31 cellular contexts compared by ENCODE assay signal in the genomic region with DNA sequence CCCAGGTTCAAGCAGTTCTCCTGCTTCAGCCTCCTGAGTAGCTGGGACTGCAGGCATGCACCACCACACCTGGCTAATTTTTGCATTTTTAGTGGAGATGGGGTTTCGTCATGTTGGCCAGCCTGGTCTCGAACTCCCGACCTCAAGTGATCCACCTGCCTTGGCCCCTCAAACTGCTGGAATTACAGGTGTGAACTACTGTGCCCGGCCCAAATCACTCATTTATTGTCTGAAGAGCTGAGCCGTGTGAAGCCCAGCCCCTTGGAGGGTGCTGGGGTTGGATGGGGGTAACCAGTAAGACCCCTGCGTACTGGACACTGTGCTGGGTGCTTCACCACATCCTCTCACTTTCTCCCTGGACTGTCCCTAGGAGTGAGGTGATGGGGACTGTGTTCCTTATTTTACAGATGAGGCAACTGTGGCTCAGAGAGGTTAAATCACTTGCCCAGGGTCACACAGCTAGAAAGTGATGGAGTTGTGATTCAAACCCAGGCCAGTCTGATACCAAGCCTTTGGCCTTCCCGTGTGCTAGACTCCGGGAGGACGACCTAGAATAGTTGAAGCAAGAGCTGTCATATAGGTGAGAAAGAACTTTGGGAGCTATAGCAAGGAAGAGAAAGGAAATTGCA. TPM values are rescaled to one million over a fixed set of nuclear protein-coding genes. Genes with fewer than 3 reads are reported as not detected.
"Had no signal": no experiment of that assay in that cellular context is flagged by ENCODE, and none has a peak within 500 bp of the region (broad histone marks: within the 10 kb centered on the region; RNA-seq: fewer than 3 reads in every experiment).

No MANE protein-coding gene starts in this region.

- H3K9me3 ChIP-seq: gastroesophageal sphincter, right lobe of liver, thoracic aorta, vagina had no signal

- H3K27ac ChIP-seq: cardiac muscle cell, coronary artery, gastroesophageal sphincter, thoracic aorta, vagina had no signal

- H3K27me3 ChIP-seq: cardiac muscle cell, right lobe of liver, vagina had no signal

- H3K4me3 ChIP-seq: cardiac muscle cell, coronary artery, dorsolateral prefrontal cortex, gastroesophageal sphincter, right lobe of liver, skin epidermis, thoracic aorta, vagina had no signal

- H3K36me3 ChIP-seq: cardiac muscle cell, gastroesophageal sphincter, right lobe of liver, thoracic aorta, vagina had no signal

- H3K27ac Mint-ChIP-seq: activated T-cell treated with anti-CD3 and anti-CD28 coated beads, Interleukin-2, amount 50 U/mL, for 72 hours had no signal

- H3K4me3 Mint-ChIP-seq: activated T-cell treated with anti-CD3 and anti-CD28 coated beads, Interleukin-2, amount 50 U/mL, for 72 hours; immature natural killer cell; naive thymus-derived CD4-positive, alpha-beta T cell had no signal

- ATAC-seq: activated naive CD4-positive, alpha-beta T cell treated with anti-CD3 and anti-CD28 coated beads, Interleukin-2, amount 50 U/mL, for 72 hours; activated T-cell treated with anti-CD3 and anti-CD28 coated beads, Interleukin-2, amount 50 U/mL, for 72 hours; naive thymus-derived CD4-positive, alpha-beta T cell; stimulated activated naive CD8-positive, alpha-beta T cell treated with anti-CD3 and anti-CD28 coated beads, Interleukin-15, Interleukin-2, amounts not matched to agents 100 U/mL and 50 U/mL, for 24 hours had no signal

- DNase-seq: activated CD4-positive, alpha-beta T cell treated with anti-CD3 and anti-CD28 coated beads for 4 hours; activated CD4-positive, alpha-beta T cell treated with anti-CD3 and anti-CD28 coated beads, Interleukin-2, amount 50 U/mL, for 4 hours; activated naive CD4-positive, alpha-beta T cell; activated T-cell treated with anti-CD3 and anti-CD28 coated beads for 4 hours; activated T-cell treated with anti-CD3 and anti-CD28 coated beads, Interleukin-2, amount 50 U/mL, for 72 hours; cerebellar nuclear complex; effector memory CD4-positive, alpha-beta T cell; hippocampal formation; immature natural killer cell; mammary epithelial cell; naive thymus-derived CD4-positive, alpha-beta T cell; stimulated activated CD4-positive, alpha-beta T cell treated with anti-CD3 and anti-CD28 coated beads, Interleukin-12 subunit alpha, Interleukin-12 subunit beta, amount 100 ng/mL, for 4 hours; stimulated activated naive CD8-positive, alpha-beta T cell treated with anti-CD3 and anti-CD28 coated beads, Interleukin-15, Interleukin-2, amounts not matched to agents 100 U/mL and 50 U/mL, for 24 hours had no signal

- H3K36me3 Mint-ChIP-seq: activated naive CD4-positive, alpha-beta T cell treated with anti-CD3 and anti-CD28 coated beads, Interleukin-2, amount 50 U/mL, for 72 hours; immature natural killer cell; naive thymus-derived CD4-positive, alpha-beta T cell had no signal

- H3K9me3 Mint-ChIP-seq: activated naive CD4-positive, alpha-beta T cell treated with anti-CD3 and anti-CD28 coated beads, Interleukin-2, amount 50 U/mL, for 72 hours; activated T-cell treated with anti-CD3 and anti-CD28 coated beads, Interleukin-2, amount 50 U/mL, for 72 hours; naive thymus-derived CD4-positive, alpha-beta T cell had no signal

- FAIRE-seq: kidney had no signal

RNA-seq across cellular contexts. Expression of gene CRABP1, which starts 56.1 kb away (rescaled TPM):
- total RNA-seq: epithelial cell of proximal tubule; fibroblast of lung; fibroblast of villous mesenchyme; kidney; liver; mammary epithelial cell; naive thymus-derived CD4-positive, alpha-beta T cell; osteoblast; posterior vena cava; renal cortical epithelial cell; right lobe of liver; subcutaneous adipose tissue; vagina had no signal
- polyA plus RNA-seq: fibroblast of lung; immature natural killer cell; liver; mammary epithelial cell; naive thymus-derived CD4-positive, alpha-beta T cell had no signal
